In the genomic region with DNA sequence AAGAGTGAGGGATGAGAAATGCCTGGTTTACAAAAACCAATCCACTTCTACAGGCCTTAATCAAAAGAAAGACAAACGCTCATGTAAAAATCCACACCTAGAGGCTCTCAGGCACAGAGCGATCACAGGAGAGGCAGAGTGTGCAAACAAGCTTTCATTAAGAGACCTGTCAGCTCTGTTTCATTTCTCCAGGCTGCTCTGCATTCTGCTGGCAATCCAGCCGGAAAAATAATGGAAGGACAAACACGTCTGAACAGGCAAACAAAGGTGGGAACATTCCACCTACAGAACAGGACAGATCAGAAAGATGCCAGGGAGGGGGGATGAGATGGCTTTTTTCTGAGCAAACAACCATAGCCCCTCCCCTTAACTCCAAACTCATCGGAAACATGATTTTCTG, we compare ENCODE assay signal across 17 cellular contexts. TPM values are rescaled to one million over a fixed set of nuclear protein-coding genes. Genes with fewer than 3 reads are reported as not detected.
DNase-seq lines count a peak whose midpoint lies in the region; ATAC-seq, FAIRE-seq and TF ChIP-seq lines count a peak whose summit lies in the region.
"Had no signal": no experiment of that assay in that cellular context is flagged by ENCODE, and none has a peak within 500 bp of the region (broad histone marks: within the 10 kb centered on the region; RNA-seq: fewer than 3 reads in every experiment).

No MANE protein-coding gene starts in this region.

- peaks cover 12% of the 10 kb centered on the region for H3K4me1 ChIP-seq in suprapubic skin

- no peak for TF ChIP-seq CTCF in suprapubic skin (IDR thresholded peaks at IDR 0.05)

- no peak for FAIRE-seq in RCC 7860 (lab: Jason Lieb, UNC)

- H3K9me3 ChIP-seq in suprapubic skin, result no peaks in the 10 kb centered on the region

- peak; percentile 57 for DNase-seq in NCI-H1092 treated with DMSO at 0.1 percent for 48 hours (lab: John Stamatoyannopoulos, UW)
- no peak for DNase-seq in NCI-H1092 (lab: John Stamatoyannopoulos, UW)
- peak; percentile 32 for DNase-seq in NCI-H345 treated with DMSO at 0.1 percent for 48 hours (lab: John Stamatoyannopoulos, UW; ENCODE audit: unreplicated experiment)
- DNase-seq in epithelial cell of prostate (ENCODE audit: low read depth, low spot score), result no peak
- peak in 1 of 2 donors; percentile 29 for DNase-seq in suprapubic skin (ENCODE audit: low spot score in 2 of 2)
- DNase-seq in NCI-H2227 (lab: John Stamatoyannopoulos, UW; ENCODE audit: unreplicated experiment), result no peak
- DNase-seq in RCC 7860 (ENCODE audit: low spot score), result no peak
- DNase-seq: 8988T; activated CD4-positive, alpha-beta T cell treated with anti-CD3 and anti-CD28 coated beads for 1 hour; DMS 273 treated with DMSO at 0.1 percent for 48 hours; KG1; NCI-H1048; PC-3; stimulated activated CD4-positive, alpha-beta T cell treated with anti-CD3 and anti-CD28 coated beads, Interleukin-2, amount 100 ng/mL, for 48 hours had no signal

- no peak for ATAC-seq in GM18519 (IDR thresholded peaks at IDR 0.05; ENCODE audit: low FRiP score, unreplicated experiment)
- ATAC-seq: PC-3 had no signal

- 52% methylated on average over 5 of the region's 5 CpGs for whole genome bisulfite sequencing in suprapubic skin

- no peak for TF ChIP-seq EP300 in suprapubic skin (IDR thresholded peaks at IDR 0.05)

- TF ChIP-seq POLR2A in suprapubic skin (IDR thresholded peaks at IDR 0.05), result no peak

- H3K27ac ChIP-seq in epithelial cell of prostate (peak overlapping the region; percentile 33), suprapubic skin (peak overlapping the region; percentile 61)
- H3K27ac ChIP-seq: BLaER1 had no signal

- H3K36me3 ChIP-seq in suprapubic skin, result peaks cover 24% of the 10 kb centered on the region

- H3K27me3 ChIP-seq in suprapubic skin, result no peaks in the 10 kb centered on the region
- H3K27me3 ChIP-seq: BLaER1 had no signal

- no peak overlapping the region for H3K4me3 ChIP-seq in suprapubic skin
- H3K4me3 ChIP-seq: BLaER1 had no signal

RNA-seq across cellular contexts. Expression of a gene that starts 9.7 kb away (rescaled TPM):
- total RNA-seq in suprapubic skin, result 10 to 100 TPM; 18.4 to 55.8 (median 23.3) TPM
- total RNA-seq: SK-MEL-5 had no signal

Comparison
In these comparisons a context has a peak if more than half of its experiments do, and no peak if none do; other contexts are left out.
1. DNase-seq: peak in NCI-H1092 treated with DMSO at 0.1 percent for 48 hours (single experiment) and NCI-H345 treated with DMSO at 0.1 percent for 48 hours (single experiment); none in NCI-H1092 (single experiment), epithelial cell of prostate (single experiment), NCI-H2227 (single experiment) and RCC 7860 (single experiment).